Comparison of ENCODE assay signal across 9 cellular contexts in genomic region chr2:98505311-98505808, GRCh38.
DNase-seq lines count a peak whose midpoint lies in the region; ATAC-seq and TF ChIP-seq lines count a peak whose summit lies in the region.
"Had no signal": no experiment of that assay in that cellular context is flagged by ENCODE, and none has a peak within 500 bp of the region (broad histone marks: within the 10 kb centered on the region; RNA-seq: fewer than 3 reads in every experiment).

No MANE protein-coding gene starts in this region.

- peaks cover 92% of the 10 kb centered on the region for H3K4me1 Mint-ChIP-seq in activated naive CD4-positive, alpha-beta T cell treated with anti-CD3 and anti-CD28 coated beads for 36 hours (ENCODE audit: low read depth)
- H3K4me1 Mint-ChIP-seq in activated naive CD8-positive, alpha-beta T cell treated with anti-CD3 and anti-CD28 coated beads for 36 hours = peaks cover 77% of the 10 kb centered on the region

- no peaks in the 10 kb centered on the region for H3K27me3 Mint-ChIP-seq in activated naive CD4-positive, alpha-beta T cell treated with anti-CD3 and anti-CD28 coated beads for 36 hours (ENCODE audit: low read depth)
- H3K27me3 Mint-ChIP-seq in activated naive CD8-positive, alpha-beta T cell treated with anti-CD3 and anti-CD28 coated beads for 36 hours = no peaks in the 10 kb centered on the region

- peaks cover 9% of the 10 kb centered on the region for H3K4me1 ChIP-seq in mesodermal cell (ENCODE audit: control insufficient read depth, insufficient read depth, low read length, poor library complexity, severe bottlenecking)
- H3K4me1 ChIP-seq in upper lobe of right lung = peaks cover 51% of the 10 kb centered on the region

- ATAC-seq in upper lobe of right lung = peak; percentile 71
- no peak for ATAC-seq in HG03432 (IDR thresholded peaks at IDR 0.05; ENCODE audit: unreplicated experiment)
- ATAC-seq in HG03460 (IDR thresholded peaks at IDR 0.05; ENCODE audit: unreplicated experiment) = no peak

- peaks cover 5% of the 10 kb centered on the region for H3K36me3 Mint-ChIP-seq in activated naive CD4-positive, alpha-beta T cell treated with anti-CD3 and anti-CD28 coated beads for 36 hours (ENCODE audit: low read depth)
- H3K36me3 Mint-ChIP-seq in activated naive CD8-positive, alpha-beta T cell treated with anti-CD3 and anti-CD28 coated beads for 36 hours = peaks cover 25% of the 10 kb centered on the region

- H3K36me3 ChIP-seq in mesodermal cell (ENCODE audit: control insufficient read depth, insufficient read depth, low read length) (peaks cover 4% of the 10 kb centered on the region), upper lobe of right lung (no peaks in the 10 kb centered on the region)

- H3K27me3 ChIP-seq in upper lobe of right lung = no peaks in the 10 kb centered on the region

- peak; percentile 59 for DNase-seq in activated naive CD4-positive, alpha-beta T cell treated with anti-CD3 and anti-CD28 coated beads for 36 hours
- no peak for DNase-seq in activated naive CD4-positive, alpha-beta T cell (lab: John Stamatoyannopoulos, UW)
- DNase-seq in activated naive CD8-positive, alpha-beta T cell treated with anti-CD3 and anti-CD28 coated beads for 36 hours = no peak
- peak; percentile 77 for DNase-seq in upper lobe of right lung
- no peak for DNase-seq in effector CD4-positive, alpha-beta T cell

- H3K9me3 ChIP-seq in mesodermal cell (ENCODE audit: control insufficient read depth, low read length) = no peaks in the 10 kb centered on the region
- H3K9me3 ChIP-seq in upper lobe of right lung = no peaks in the 10 kb centered on the region

- H3K27ac ChIP-seq in mesodermal cell (ENCODE audit: low read depth, low read length, severe bottlenecking) (peak overlapping the region; percentile 10), upper lobe of right lung (peak overlapping the region; percentile 56)
- H3K27ac ChIP-seq: RWPE1 had no signal

- intact Hi-C loops in activated naive CD4-positive, alpha-beta T cell treated with anti-CD3 and anti-CD28 coated beads for 36 hours (cut with micrococcal nuclease) = loop anchor here (2.0 kb wide), 1 partner anchor 17 kb away; no protein-coding TSS in a partner anchor
- intact Hi-C loops in upper lobe of right lung (cut with DNase I) = no loop called here

- H3K4me3 Mint-ChIP-seq in activated naive CD4-positive, alpha-beta T cell treated with anti-CD3 and anti-CD28 coated beads for 36 hours = no peak overlapping the region
- H3K4me3 Mint-ChIP-seq in activated naive CD8-positive, alpha-beta T cell treated with anti-CD3 and anti-CD28 coated beads for 36 hours = no peak overlapping the region

- 83 to 86% methylated on average over 1 to 6 of the region's 7 CpGs for WGBS in mesodermal cell (ENCODE audit: insufficient coverage in 2 of 2), 2 experiments

- CTCF ChIA-PET in activated naive CD4-positive, alpha-beta T cell treated with anti-CD3 and anti-CD28 coated beads for 36 hours (lab: Charles Lee) = interaction anchor here (0.8 to 1.7 kb wide), 6 partner anchors 11 to 92 kb away, joined by 3 to 8 read pairs (median 4); no protein-coding TSS in a partner anchor

- H3K27ac Mint-ChIP-seq in activated naive CD4-positive, alpha-beta T cell treated with anti-CD3 and anti-CD28 coated beads for 36 hours = peak overlapping the region; percentile 22
- peak overlapping the region; percentile 35 for H3K27ac Mint-ChIP-seq in activated naive CD8-positive, alpha-beta T cell treated with anti-CD3 and anti-CD28 coated beads for 36 hours

- TF ChIP-seq CTCF in upper lobe of right lung (IDR thresholded peaks at IDR 0.05) = no peak

- no peaks in the 10 kb centered on the region for H3K9me3 Mint-ChIP-seq in activated naive CD4-positive, alpha-beta T cell treated with anti-CD3 and anti-CD28 coated beads for 36 hours
- H3K9me3 Mint-ChIP-seq in activated naive CD8-positive, alpha-beta T cell treated with anti-CD3 and anti-CD28 coated beads for 36 hours = no peaks in the 10 kb centered on the region

- H3K4me3 ChIP-seq in mesodermal cell (ENCODE audit: extremely low read depth, insufficient read depth, low read length, poor library complexity, severe bottlenecking) (no peak overlapping the region), upper lobe of right lung (no peak overlapping the region)

Comparison
In these comparisons a context has a peak if more than half of its experiments do, and no peak if none do; other contexts are left out.
1. DNase-seq: peak in activated naive CD4-positive, alpha-beta T cell treated with anti-CD3 and anti-CD28 coated beads for 36 hours (single experiment) and upper lobe of right lung (single experiment); none in activated naive CD4-positive, alpha-beta T cell (0 of 4), activated naive CD8-positive, alpha-beta T cell treated with anti-CD3 and anti-CD28 coated beads for 36 hours (single experiment) and effector CD4-positive, alpha-beta T cell (single experiment).